Comparison of ENCODE assay signal across 20 cellular contexts in genomic region chr11:114301927-114302326, GRCh38. TPM values are rescaled to one million over a fixed set of nuclear protein-coding genes. Genes with fewer than 3 reads are reported as not detected.
"Had no signal": no experiment of that assay in that cellular context is flagged by ENCODE, and none has a peak within 500 bp of the region (broad histone marks: within the 10 kb centered on the region; RNA-seq: fewer than 3 reads in every experiment).

No MANE protein-coding gene starts in this region.

- H3K4me3 ChIP-seq: body of pancreas had no signal

- ATAC-seq: activated CD8-positive, alpha-beta T cell treated with anti-CD3 and anti-CD28 coated beads for 36 hours; activated naive CD8-positive, alpha-beta T cell treated with anti-CD3 and anti-CD28 coated beads, Interleukin-2, amount 50 U/mL, for 24 hours; activated T-cell treated with anti-CD3 and anti-CD28 coated beads, Interleukin-2, amount 50 U/mL, for 72 hours; body of pancreas; heart left ventricle; left lobe of liver had no signal

- H3K9ac ChIP-seq: SK-N-SH had no signal

- H3K27me3 ChIP-seq: body of pancreas, heart left ventricle, stomach had no signal

- H3K4me2 ChIP-seq: SK-N-SH had no signal

- H3K27ac ChIP-seq: body of pancreas, heart left ventricle, stomach had no signal

- H3K4me1 ChIP-seq: body of pancreas had no signal

- DNase-seq: activated CD4-positive, alpha-beta T cell treated with anti-CD3 and anti-CD28 coated beads for 4 hours; activated CD8-positive, alpha-beta memory T cell treated with anti-CD3 and anti-CD28 coated beads, Interleukin-2, amount 50 U/mL, for 4 hours; activated CD8-positive, alpha-beta T cell treated with anti-CD3 and anti-CD28 coated beads for 36 hours; activated naive CD4-positive, alpha-beta T cell; activated naive CD8-positive, alpha-beta T cell treated with anti-CD3 and anti-CD28 coated beads, Interleukin-2, amount 50 U/mL, for 24 hours; activated T-cell treated with anti-CD3 and anti-CD28 coated beads, Interleukin-2, amount 50 U/mL, for 72 hours; body of pancreas; cerebellar nuclear complex; dermis blood vessel endothelial cell; foreskin fibroblast; heart left ventricle; islet precursor cell; SK-N-SH; stimulated activated CD4-positive, alpha-beta T cell treated with anti-CD3 and anti-CD28 coated beads, Interleukin-15, amount 100 ng/mL, for 24 hours; stimulated activated CD4-positive, alpha-beta T cell treated with anti-CD3 and anti-CD28 coated beads, Interleukin-4, amount 100 ng/mL, for 4 hours; stomach; trophoblast cell had no signal

RNA-seq across cellular contexts. Expression of gene NNMT, which starts 5.7 kb away (rescaled TPM):
- total RNA-seq: activated CD8-positive, alpha-beta T cell treated with anti-CD3 and anti-CD28 coated beads for 36 hours; activated T-cell treated with anti-CD3 and anti-CD28 coated beads, Interleukin-2, amount 50 U/mL, for 72 hours; T-helper 1 cell treated with Interleukin-12 subunit alpha and Interleukin-12 subunit beta and Interleukin-4 antibody, amounts not matched to agents 30 ng/mL and 1 ng/mL, for 36 hours had no signal
- polyA plus RNA-seq: neural cell had no signal
